In the genomic region with DNA sequence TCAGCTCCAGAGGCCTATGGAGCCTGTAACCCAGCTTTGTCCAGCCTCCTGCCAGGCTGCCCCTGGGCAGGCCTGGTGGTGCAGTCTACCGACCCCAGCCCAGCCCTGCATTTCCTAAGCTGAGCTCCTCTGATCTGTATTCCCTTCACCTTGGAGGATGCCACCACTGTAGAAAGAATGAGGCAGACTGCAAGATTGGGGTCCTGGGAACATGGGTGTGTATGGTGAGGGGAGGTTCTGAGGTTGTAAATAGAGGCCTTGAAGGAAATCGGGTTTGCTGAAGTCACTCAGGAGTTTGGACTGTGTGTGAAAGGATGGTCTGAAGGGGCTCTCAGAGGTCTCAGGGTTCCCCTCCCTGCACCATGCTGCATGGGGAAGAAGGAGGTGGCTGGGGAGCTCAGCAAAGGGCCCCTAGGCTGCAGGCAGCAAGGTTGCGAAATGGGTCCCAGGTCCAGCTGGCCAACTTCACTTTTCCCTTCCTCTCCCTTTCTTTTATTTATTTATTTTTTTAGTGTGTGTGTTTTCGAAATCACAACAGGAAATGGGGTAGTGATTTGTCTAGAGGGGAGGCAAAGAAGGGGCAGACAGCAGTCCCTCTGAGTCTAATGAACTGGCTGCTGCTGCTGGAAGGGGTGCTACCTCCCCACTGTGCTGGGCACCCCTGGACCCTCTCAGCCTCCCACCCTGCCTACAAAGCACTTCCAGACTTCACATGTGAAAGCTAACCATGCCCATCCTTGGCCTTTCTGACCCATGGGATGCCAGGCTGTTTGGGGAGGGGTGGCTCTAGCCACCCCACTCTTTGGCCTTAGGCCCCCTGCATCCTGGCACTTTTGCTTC, we compare ENCODE assay signal across 10 cellular contexts. TPM values are rescaled to one million over a fixed set of nuclear protein-coding genes. Genes with fewer than 3 reads are reported as not detected.
DNase-seq lines count a peak whose midpoint lies in the region; ATAC-seq, FAIRE-seq and TF ChIP-seq lines count a peak whose summit lies in the region.
"Had no signal": no experiment of that assay in that cellular context is flagged by ENCODE, and none has a peak within 500 bp of the region (broad histone marks: within the 10 kb centered on the region; RNA-seq: fewer than 3 reads in every experiment).

No MANE protein-coding gene starts in this region.

- ATAC-seq in HG03135 (IDR thresholded peaks at IDR 0.05; ENCODE audit: unreplicated experiment), result no peak

- peaks cover 2% of the 10 kb centered on the region; the same call in 1 of the 2 replicates for H3K79me1 ChIP-seq in H1 (ENCODE audit: low read depth, low read length)
- H3K79me1 ChIP-seq in mesendoderm (ENCODE audit: low read length), result no peaks in the 10 kb centered on the region

- H3K79me2 ChIP-seq in H1 (ENCODE audit: control insufficient read depth in 1 of 2, insufficient read depth in 2 of 2, low read length in 2 of 2) (no peaks in the 10 kb centered on the region), mesendoderm (ENCODE audit: control insufficient read depth, insufficient read depth, low read length) (no peaks in the 10 kb centered on the region)

- H2AFZ ChIP-seq in H1 (ENCODE audit: low read length), result no peak overlapping the region

- H2BK20ac ChIP-seq in H1 (ENCODE audit: low read length), result no peak overlapping the region

- H2BK5ac ChIP-seq in H1 (ENCODE audit: low read depth, low read length) (no peak overlapping the region), mesendoderm (ENCODE audit: low read length) (no peak overlapping the region)

- H3K23ac ChIP-seq in H1 (ENCODE audit: insufficient read length), result no peak overlapping the region
- H3K23ac ChIP-seq in mesendoderm (ENCODE audit: low read length), result no peak overlapping the region

- H2AK5ac ChIP-seq in H1 (ENCODE audit: low read depth, low read length) (no peak overlapping the region), mesendoderm (ENCODE audit: low read length) (no peak overlapping the region)

- H2BK120ac ChIP-seq in H1 (replicated peaks; ENCODE audit: low read depth, low read length) (no peak overlapping the region), mesendoderm (ENCODE audit: low read depth, low read length) (no peak overlapping the region)

- H3K4me1 ChIP-seq in H1 (replicated peaks in 1 of 4; ENCODE audit: control insufficient read depth in 3 of 4, insufficient read depth in 4 of 4, low read length in 3 of 4), result peaks cover 0 to 6% (median 2%) of the 10 kb centered on the region in 4 experiments; a peak in 4 of 7 replicates
- H3K4me1 ChIP-seq in mucosa of rectum (ENCODE audit: control insufficient read depth in 2 of 2, insufficient read depth in 2 of 2, low read length in 2 of 2), result peaks cover 63 to 73% of the 10 kb centered on the region in 2 donors
- H3K4me1 ChIP-seq in uterus, result peaks cover 36 to 47% of the 10 kb centered on the region in 2 donors
- H3K4me1 ChIP-seq in mesendoderm (ENCODE audit: control insufficient read depth, low read depth, low read length), result no peaks in the 10 kb centered on the region

- whole genome bisulfite sequencing in H1 (ENCODE audit: extremely low coverage in 1 of 2, insufficient coverage in 1 of 2, insufficient read length in 1 of 2, insufficient replicate concordance in 2 of 2, low coverage in 1 of 2, low lambda C conversion rate in 2 of 2, missing lambda C conversion rate in 1 of 2), 2 experiments, result 92% methylated on average over 4 of the region's 4 CpGs; no CpG with 5 or more reads in 1 of the 2 experiments
- WGBS in mesendoderm (ENCODE audit: extremely low coverage, insufficient coverage, low lambda C conversion rate), result no CpG with 5 or more reads among the region's 4 CpGs

- TF ChIP-seq EP300 in H1 (IDR thresholded peaks at IDR 0.05; ENCODE audit: borderline replicate concordance in 1 of 2, low read depth in 2 of 2, low read length in 2 of 2), result no peak

- CTCF ChIA-PET in H1 (lab: Charles Lee; ENCODE audit: partially characterized antibody), result interaction anchor here (0.7 to 6.6 kb wide), 15 partner anchors 11 to 102 kb away, joined by 3 to 58 read pairs (median 5); no protein-coding TSS in a partner anchor
- CTCF ChIA-PET in GM10248 (lab: Yijun Ruan, JAX), result interaction anchor here (0.8 to 1.5 kb wide), 5 partner anchors 11 to 436 kb away, joined by 3 to 5 read pairs (median 3); no protein-coding TSS in a partner anchor

- no peak overlapping the region for H4K5ac ChIP-seq in H1 (ENCODE audit: insufficient read length, low read depth, low read length)
- no peak overlapping the region for H4K5ac ChIP-seq in mesendoderm (ENCODE audit: low read length)

- intact Hi-C loops in uterus (cut with DNase I; ENCODE audit: low total_unique reads), result no loop called here

- H3K23me2 ChIP-seq in H1 (ENCODE audit: low read depth, low read length), result no peaks in the 10 kb centered on the region

- DNase-seq in NB4 (ENCODE audit: low read depth), result peak; percentile 85
- no peak for DNase-seq in H1 (ENCODE audit: low read depth in 1 of 2, low spot score in 2 of 2)
- DNase-seq in uterus, result peak; percentile 84 to 86
- no peak for DNase-seq in mesendoderm
- DNase-seq in GM10248 (ENCODE audit: extremely low spot score), result no peak
- DNase-seq: T-helper 2 cell had no signal

- no peak overlapping the region for H2BK12ac ChIP-seq in H1 (ENCODE audit: low read depth, low read length)

- H3K4ac ChIP-seq in H1 (replicated peaks; ENCODE audit: insufficient read length, low read depth, low read length), result no peak overlapping the region
- H3K4ac ChIP-seq in mesendoderm (ENCODE audit: low read depth, low read length), result no peak overlapping the region

- H2BK15ac ChIP-seq in H1 (ENCODE audit: low read length) (no peak overlapping the region), mesendoderm (replicated peaks; ENCODE audit: low read depth) (no peak overlapping the region)

- TF ChIP-seq RAD21 in H1 (IDR thresholded peaks at IDR 0.05 in 1 of 2, conservative IDR thresholded peaks at IDR 0.05 in 1 of 2; ENCODE audit: low read depth in 2 of 2, low read length in 2 of 2), result no peak

- H3K9me3 ChIP-seq in H1 (ENCODE audit: insufficient read depth in 2 of 2, low read depth in 1 of 2, low read length in 1 of 2), result no peaks in the 10 kb centered on the region
- no peaks in the 10 kb centered on the region for H3K9me3 ChIP-seq in mucosa of rectum (ENCODE audit: control insufficient read depth in 2 of 2, low read length in 2 of 2)
- H3K9me3 ChIP-seq in uterus, result no peaks in the 10 kb centered on the region

- no peak for FAIRE-seq in H1 (lab: Jason Lieb, UNC)
- FAIRE-seq: islet of Langerhans had no signal

- no peak for TF ChIP-seq POLR2A in NB4 (IDR thresholded peaks at IDR 0.05; ENCODE audit: extremely low read depth, insufficient read length)
- no peak for TF ChIP-seq POLR2A in H1 (IDR thresholded peaks at IDR 0.05; ENCODE audit: control extremely low read depth in 1 of 2, low read depth in 2 of 2, low read length in 2 of 2)
- TF ChIP-seq POLR2A in uterus (IDR thresholded peaks at IDR 0.05), result no peak

- no peak overlapping the region for H3K56ac ChIP-seq in H1 (replicated peaks; ENCODE audit: insufficient read length, low read depth, low read length)
- no peak overlapping the region for H3K56ac ChIP-seq in mesendoderm (ENCODE audit: low read length)

- no peak for TF ChIP-seq CTCF in NB4 (IDR thresholded peaks at IDR 0.05; ENCODE audit: low read depth, low read length)
- TF ChIP-seq CTCF in H1 (IDR thresholded peaks at IDR 0.05; ENCODE audit: control extremely low read depth in 1 of 3, insufficient read depth in 1 of 3, low read depth in 1 of 3, low read length in 3 of 3), result no peak
- TF ChIP-seq CTCF in uterus (IDR thresholded peaks at IDR 0.05), result no peak
- no peak for TF ChIP-seq CTCF in GM10248 (IDR thresholded peaks at IDR 0.05; ENCODE audit: control extremely low read depth, extremely low read depth, low read depth, missing control alignments)

- H3K9ac ChIP-seq in H1 (replicated peaks in 1 of 4; ENCODE audit: extremely low read depth in 1 of 4, low read depth in 3 of 4, low read length in 3 of 4), result no peak overlapping the region
- peak overlapping the region; percentile 57 to 68 for H3K9ac ChIP-seq in mucosa of rectum (ENCODE audit: low read depth in 1 of 2, low read length in 2 of 2)
- H3K9ac ChIP-seq in mesendoderm (ENCODE audit: low read length), result no peak overlapping the region

- no peak overlapping the region for H3K4me2 ChIP-seq in H1 (ENCODE audit: insufficient read depth in 1 of 2, low read depth in 2 of 2, low read length in 2 of 2)
- H3K4me2 ChIP-seq in mesendoderm (ENCODE audit: low read length), result no peak overlapping the region

- no peak overlapping the region for H3K4me3 ChIP-seq in NB4 (ENCODE audit: low read depth, low read length)
- no peak overlapping the region for H3K4me3 ChIP-seq in H1 (ENCODE audit: extremely low read depth in 1 of 4, insufficient read depth in 2 of 4, low read depth in 3 of 4, low read length in 4 of 4)
- peak overlapping the region; percentile 2 to 37 for H3K4me3 ChIP-seq in mucosa of rectum (ENCODE audit: low read length in 2 of 2)
- no peak overlapping the region for H3K4me3 ChIP-seq in uterus
- no peak overlapping the region for H3K4me3 ChIP-seq in mesendoderm (ENCODE audit: low read length)

- H3K27ac ChIP-seq in H1 (ENCODE audit: low read depth, low read length), result no peak overlapping the region
- H3K27ac ChIP-seq in mucosa of rectum (ENCODE audit: low read depth in 2 of 2, low read length in 2 of 2), result peak overlapping the region; percentile 81 to 93
- H3K27ac ChIP-seq in uterus, result peak overlapping the region; percentile 86 to 93
- no peak overlapping the region for H3K27ac ChIP-seq in mesendoderm (ENCODE audit: low read depth, low read length)

- H4K20me1 ChIP-seq in H1 (replicated peaks in 1 of 2; ENCODE audit: control insufficient read depth in 1 of 2, insufficient read depth in 2 of 2, low read length in 2 of 2), result peaks cover 13 to 20% of the 10 kb centered on the region in 2 experiments

- H3K18ac ChIP-seq in H1 (ENCODE audit: extremely low read depth, low read length) (no peak overlapping the region), mesendoderm (ENCODE audit: low read length) (no peak overlapping the region)

- no peak overlapping the region for H4K91ac ChIP-seq in H1 (replicated peaks; ENCODE audit: insufficient read length, low read length)

- H3K14ac ChIP-seq in H1 (ENCODE audit: insufficient read length), result no peak overlapping the region

- POLR2A ChIA-PET in H1 (lab: Charles Lee; ENCODE audit: partially characterized antibody), result interaction anchor here (0.6 to 5.6 kb wide), 12 partner anchors 7 to 40 kb away, joined by 3 to 62 read pairs (median 4); a partner anchor contains a TSS
- POLR2A ChIA-PET in GM10248 (lab: Yijun Ruan, JAX), result no interaction called here

- H4K8ac ChIP-seq in H1 (ENCODE audit: extremely low read depth, insufficient read depth, low read length) (no peak overlapping the region), mesendoderm (ENCODE audit: low read depth, low read length) (no peak overlapping the region)

- H3K27me3 ChIP-seq in H1 (replicated peaks in 1 of 4; ENCODE audit: control insufficient read depth in 3 of 4, extremely low read depth in 1 of 4, insufficient read depth in 3 of 4, low read length in 3 of 4) (no peaks in the 10 kb centered on the region), mucosa of rectum (ENCODE audit: control insufficient read depth in 2 of 2, insufficient read depth in 2 of 2, low read length in 2 of 2) (no peaks in the 10 kb centered on the region), uterus (no peaks in the 10 kb centered on the region), mesendoderm (ENCODE audit: insufficient read depth, low read length, poor library complexity) (no peaks in the 10 kb centered on the region)

- H3K36me3 ChIP-seq in H1 (ENCODE audit: control insufficient read depth in 2 of 4, insufficient read depth in 4 of 4, low read length in 3 of 4) (peaks cover 20 to 41% (median 33%) of the 10 kb centered on the region in 4 experiments; a peak in 7 of 8 replicates), mucosa of rectum (ENCODE audit: control insufficient read depth in 2 of 2, insufficient read depth in 2 of 2, low read length in 2 of 2) (peaks cover 19 to 34% of the 10 kb centered on the region in 2 donors), uterus (no peaks in the 10 kb centered on the region), mesendoderm (ENCODE audit: control insufficient read depth, insufficient read depth, low read length) (peaks cover 9% of the 10 kb centered on the region)

RNA-seq across cellular contexts. Expression of a gene that starts 1.3 kb away (rescaled TPM):
- not detected in 2 replicates for total RNA-seq in H1 (2021; fragmentation: NEBNext Ultra II Directional; extraction: Animal tissue kit (Norgen Biotek cat#: 25700))
- not detected in 2 replicates for polyA plus RNA-seq in H1 (2011; rRNA removed)
- not detected for polyA plus RNA-seq in H1 (2011; cell fraction: cytosol; rRNA removed)
- not detected for polyA plus RNA-seq in H1 (2011; cell fraction: nucleus; rRNA removed)
- polyA plus RNA-seq in H1 (2012, experiment 1 of 2), result not detected in 4 replicates
- not detected for polyA plus RNA-seq in H1 (2012, experiment 2 of 2)
- not detected for polyA plus RNA-seq in H1 (2013, experiment 1 of 2)
- polyA plus RNA-seq in H1 (2013, experiment 2 of 2), result not detected
- not detected in 2 replicates for polyA minus RNA-seq in H1 (2011; rRNA and poly(A)+ RNA removed)
- not detected for polyA minus RNA-seq in H1 (2011; cell fraction: cytosol; rRNA and poly(A)+ RNA removed)
- polyA minus RNA-seq in H1 (2011; cell fraction: nucleus; rRNA and poly(A)+ RNA removed), result not detected
- total RNA-seq in uterus, result not detected
- not detected for polyA plus RNA-seq in mesendoderm (2013, experiment 1 of 2)
- polyA plus RNA-seq in mesendoderm (2013, experiment 2 of 2), result not detected
- polyA plus RNA-seq: adipose tissue had no signal

RNA-seq across cellular contexts. Expression of a gene that starts 20.4 kb away (rescaled TPM):
- total RNA-seq in H1 (2021; fragmentation: NEBNext Ultra II Directional; extraction: Animal tissue kit (Norgen Biotek cat#: 25700)), result 92.5 and 99.1 TPM in 2 replicates
- 35.3 and 59.0 TPM in 2 replicates for polyA plus RNA-seq in H1 (2011; rRNA removed)
- polyA plus RNA-seq in H1 (2011; cell fraction: cytosol; rRNA removed), result 32.8 TPM
- polyA plus RNA-seq in H1 (2011; cell fraction: nucleus; rRNA removed), result 168 TPM
- polyA plus RNA-seq in H1 (2012, experiment 1 of 2), result 61.6 to 121 TPM (median 97.9 TPM) in 4 replicates
- 64.6 TPM for polyA plus RNA-seq in H1 (2012, experiment 2 of 2)
- polyA plus RNA-seq in H1 (2013, experiment 1 of 2), result 72.6 TPM
- polyA plus RNA-seq in H1 (2013, experiment 2 of 2), result 45.3 TPM
- polyA minus RNA-seq in H1 (2011; rRNA and poly(A)+ RNA removed), result 137 and 189 TPM in 2 replicates
- polyA minus RNA-seq in H1 (2011; cell fraction: cytosol; rRNA and poly(A)+ RNA removed), result 104 TPM
- 104 TPM for polyA minus RNA-seq in H1 (2011; cell fraction: nucleus; rRNA and poly(A)+ RNA removed)
- total RNA-seq in uterus, result 100 to 1,000 TPM; 164 to 507 (median 318) TPM
- 16.1 TPM for polyA plus RNA-seq in mesendoderm (2013, experiment 1 of 2)
- polyA plus RNA-seq in mesendoderm (2013, experiment 2 of 2), result 15.2 TPM

RNA-seq across cellular contexts. Expression of a gene that starts 37.5 kb away (rescaled TPM):
- total RNA-seq in H1 (2021; fragmentation: NEBNext Ultra II Directional; extraction: Animal tissue kit (Norgen Biotek cat#: 25700)), result 26.8 and 32.9 TPM in 2 replicates
- 38.7 and 52.2 TPM in 2 replicates for polyA plus RNA-seq in H1 (2011; rRNA removed)
- polyA plus RNA-seq in H1 (2011; cell fraction: cytosol; rRNA removed), result 42.9 TPM
- 104 TPM for polyA plus RNA-seq in H1 (2011; cell fraction: nucleus; rRNA removed)
- 32.8 to 37.0 TPM (median 34.7 TPM) in 4 replicates for polyA plus RNA-seq in H1 (2012, experiment 1 of 2)
- 21.8 TPM for polyA plus RNA-seq in H1 (2012, experiment 2 of 2)
- polyA plus RNA-seq in H1 (2013, experiment 1 of 2), result 26.6 TPM
- polyA plus RNA-seq in H1 (2013, experiment 2 of 2), result 28.7 TPM
- 32.3 and 34.6 TPM in 2 replicates for polyA minus RNA-seq in H1 (2011; rRNA and poly(A)+ RNA removed)
- 11.3 TPM for polyA minus RNA-seq in H1 (2011; cell fraction: cytosol; rRNA and poly(A)+ RNA removed)
- 30.5 TPM for polyA minus RNA-seq in H1 (2011; cell fraction: nucleus; rRNA and poly(A)+ RNA removed)
- 100 to 1,000 TPM in 2 of 4 donors, 10 to 100 TPM in 2; 62.5 to 242 (median 94.3) TPM for total RNA-seq in uterus
- polyA plus RNA-seq in mesendoderm (2013, experiment 1 of 2), result 22.6 TPM
- 22.2 TPM for polyA plus RNA-seq in mesendoderm (2013, experiment 2 of 2)

RNA-seq across cellular contexts. Expression of a gene that starts 59.8 kb away (rescaled TPM):
- total RNA-seq in H1 (2021; fragmentation: NEBNext Ultra II Directional; extraction: Animal tissue kit (Norgen Biotek cat#: 25700)), result 20.6 and 20.9 TPM in 2 replicates
- polyA plus RNA-seq in H1 (2011; rRNA removed), result 23.5 and 30.8 TPM in 2 replicates
- polyA plus RNA-seq in H1 (2011; cell fraction: cytosol; rRNA removed), result 23.9 TPM
- polyA plus RNA-seq in H1 (2011; cell fraction: nucleus; rRNA removed), result 31.8 TPM
- polyA plus RNA-seq in H1 (2012, experiment 1 of 2), result 18.8 to 24.4 TPM (median 22.7 TPM) in 4 replicates
- polyA plus RNA-seq in H1 (2012, experiment 2 of 2), result 22.8 TPM
- polyA plus RNA-seq in H1 (2013, experiment 1 of 2), result 12.4 TPM
- 11.5 TPM for polyA plus RNA-seq in H1 (2013, experiment 2 of 2)
- polyA minus RNA-seq in H1 (2011; rRNA and poly(A)+ RNA removed), result 12.2 and 22.2 TPM in 2 replicates
- 17.3 TPM for polyA minus RNA-seq in H1 (2011; cell fraction: cytosol; rRNA and poly(A)+ RNA removed)
- 13.8 TPM for polyA minus RNA-seq in H1 (2011; cell fraction: nucleus; rRNA and poly(A)+ RNA removed)
- 10 to 100 TPM in 3 of 4 donors, 1 to 10 TPM in 1; 9.1 to 85.8 (median 33.9) TPM for total RNA-seq in uterus
- polyA plus RNA-seq in mesendoderm (2013, experiment 1 of 2), result 10.0 TPM
- 9.5 TPM for polyA plus RNA-seq in mesendoderm (2013, experiment 2 of 2)

Comparison
In these comparisons a context has a peak if more than half of its experiments do, and no peak if none do; other contexts are left out.
1. DNase-seq: peak in NB4 (single experiment) and uterus (2 of 2); none in H1 (0 of 2), mesendoderm (single experiment) and GM10248 (single experiment).
2. H3K4me3 ChIP-seq: peak in mucosa of rectum (2 of 2); none in NB4 (single experiment), H1 (0 of 4), uterus (0 of 2) and mesendoderm (single experiment).
3. H3K27ac ChIP-seq: peak in mucosa of rectum (2 of 2) and uterus (2 of 2); none in H1 (single experiment) and mesendoderm (single experiment).
4. H3K9ac ChIP-seq: peak in mucosa of rectum (2 of 2); none in H1 (0 of 4) and mesendoderm (single experiment).